ENCODE assay signal across 8 cellular contexts in genomic region chr1:151510957-151511635, GRCh38. TPM values are rescaled to one million over a fixed set of nuclear protein-coding genes. Genes with fewer than 3 reads are reported as not detected.
DNase-seq lines count a peak whose midpoint lies in the region; ATAC-seq and TF ChIP-seq lines count a peak whose summit lies in the region.

TSS of gene CGN (plus strand) at chr1:151511387. CDS start at chr1:151518520, 7,133 bp downstream.

- no peaks in the 10 kb centered on the region for H3K27me3 ChIP-seq in suprapubic skin

- peak within 1 kb of the TSS; percentile 46 for H3K27ac Mint-ChIP-seq in activated naive CD4-positive, alpha-beta T cell treated with anti-CD3 and anti-CD28 coated beads, Interleukin-2, amount 50 U/mL, for 24 hours

- H3K36me3 ChIP-seq in suprapubic skin: no peaks in the 10 kb centered on the region

- no peak for TF ChIP-seq EP300 in suprapubic skin (IDR thresholded peaks at IDR 0.05)

- H3K27me3 Mint-ChIP-seq in activated naive CD4-positive, alpha-beta T cell treated with anti-CD3 and anti-CD28 coated beads, Interleukin-2, amount 50 U/mL, for 24 hours: no peaks in the 10 kb centered on the region

- H3K4me1 Mint-ChIP-seq in activated naive CD4-positive, alpha-beta T cell treated with anti-CD3 and anti-CD28 coated beads, Interleukin-2, amount 50 U/mL, for 24 hours: peaks cover 27% of the 10 kb centered on the region

- TF ChIP-seq CTCF in NB4 (IDR thresholded peaks at IDR 0.05; ENCODE audit: low read depth, low read length) (no peak), omental fat pad (IDR thresholded peaks at IDR 0.05) (no peak), suprapubic skin (IDR thresholded peaks at IDR 0.05) (no peak)

- no peaks in the 10 kb centered on the region for H3K9me3 Mint-ChIP-seq in activated naive CD4-positive, alpha-beta T cell treated with anti-CD3 and anti-CD28 coated beads, Interleukin-2, amount 50 U/mL, for 24 hours

- peak within 1 kb of the TSS; percentile 92 for H3K4me3 Mint-ChIP-seq in activated naive CD4-positive, alpha-beta T cell treated with anti-CD3 and anti-CD28 coated beads, Interleukin-2, amount 50 U/mL, for 24 hours

- peaks cover 39% of the 10 kb centered on the region for H3K4me1 ChIP-seq in suprapubic skin

- ATAC-seq in SK-N-SH treated with all-trans-retinoic acid at 6 μM for 48 hours: peak; percentile 95
- ATAC-seq in omental fat pad (ENCODE audit: low FRiP score): peak; percentile 94

- peak within 1 kb of the TSS; percentile 42 for H3K4me3 ChIP-seq in NB4 (ENCODE audit: low read depth, low read length)
- H3K4me3 ChIP-seq in suprapubic skin: peak within 1 kb of the TSS; percentile 77

- no peaks in the 10 kb centered on the region for H3K9me3 ChIP-seq in suprapubic skin

- DNase-seq in DMS53 treated with DMSO at 0.1 percent for 48 hours (lab: John Stamatoyannopoulos, UW; ENCODE audit: unreplicated experiment): peak; percentile 88
- DNase-seq in HCEC 1CT: peak; percentile 63
- peak; percentile 85 for DNase-seq in NB4 (ENCODE audit: low read depth)
- peak; percentile 88 for DNase-seq in glomerular visceral epithelial cell (ENCODE audit: extremely low spot score)
- peak; percentile 49 for DNase-seq in omental fat pad (ENCODE audit: low spot score)
- DNase-seq in suprapubic skin (ENCODE audit: low spot score in 2 of 2): peak; percentile 89

- TF ChIP-seq POLR2A in NB4 (IDR thresholded peaks at IDR 0.05; ENCODE audit: extremely low read depth, insufficient read length): peak; percentile 15
- TF ChIP-seq POLR2A in suprapubic skin (IDR thresholded peaks at IDR 0.05): no peak

- H3K27ac ChIP-seq in suprapubic skin: peak within 1 kb of the TSS; percentile 72

- no peaks in the 10 kb centered on the region for H3K36me3 Mint-ChIP-seq in activated naive CD4-positive, alpha-beta T cell treated with anti-CD3 and anti-CD28 coated beads, Interleukin-2, amount 50 U/mL, for 24 hours

- WGBS in suprapubic skin: under 1% methylated on average over 26 of the region's 68 CpGs

TF ChIP-seq in SK-N-SH treated with all-trans-retinoic acid at 6 μM for 48 hours, 23 proteins besides CTCF, POLR2A, EP300 and RAD21:
- TF ChIP-seq ZFP3 (CRISPR knock-in tag; IDR thresholded peaks at IDR 0.05): no peak
- TF ChIP-seq SNAI2 (CRISPR knock-in tag; IDR thresholded peaks at IDR 0.05): no peak
- TF ChIP-seq OSR1 (CRISPR knock-in tag; IDR thresholded peaks at IDR 0.05): no peak
- no peak for TF ChIP-seq ZNF565 (CRISPR knock-in tag; conservative IDR thresholded peaks at IDR 0.05; ENCODE audit: low read depth)
- no peak for TF ChIP-seq TSHZ2 (CRISPR knock-in tag; IDR thresholded peaks at IDR 0.05)
- TF ChIP-seq CSDC2 (CRISPR knock-in tag; IDR thresholded peaks at IDR 0.05): no peak
- TF ChIP-seq ESRRG (CRISPR knock-in tag; IDR thresholded peaks at IDR 0.05): no peak
- TF ChIP-seq PATZ1 (CRISPR knock-in tag; IDR thresholded peaks at IDR 0.05; ENCODE audit: borderline replicate concordance): no peak
- no peak for TF ChIP-seq POU6F1 (CRISPR knock-in tag; IDR thresholded peaks at IDR 0.05; ENCODE audit: borderline replicate concordance, low read depth)
- TF ChIP-seq ZC3H10 (CRISPR knock-in tag; IDR thresholded peaks at IDR 0.05): no peak
- TF ChIP-seq ZNF8 (CRISPR knock-in tag; IDR thresholded peaks at IDR 0.05): no peak
- no peak for TF ChIP-seq BACH2 (CRISPR knock-in tag; IDR thresholded peaks at IDR 0.05; ENCODE audit: borderline replicate concordance)

RNA-seq across cellular contexts. Expression of gene CGN, which starts in this region (rescaled TPM):
- 10 to 100 TPM in 2 of 4 donors, 1 to 10 TPM in 1, under 1 TPM in 1; 0.32 to 44.6 (median 8.0) TPM for total RNA-seq in omental fat pad
- 10 to 100 TPM; 37.9 to 62.4 (median 41.7) TPM for total RNA-seq in suprapubic skin

Comparison
In these comparisons a context has a peak if more than half of its experiments do, and no peak if none do; other contexts are left out.
1. Peak in every context shown above with its lines: DNase-seq, ATAC-seq, H3K4me3 ChIP-seq and H3K27ac ChIP-seq.